In the genomic region with DNA sequence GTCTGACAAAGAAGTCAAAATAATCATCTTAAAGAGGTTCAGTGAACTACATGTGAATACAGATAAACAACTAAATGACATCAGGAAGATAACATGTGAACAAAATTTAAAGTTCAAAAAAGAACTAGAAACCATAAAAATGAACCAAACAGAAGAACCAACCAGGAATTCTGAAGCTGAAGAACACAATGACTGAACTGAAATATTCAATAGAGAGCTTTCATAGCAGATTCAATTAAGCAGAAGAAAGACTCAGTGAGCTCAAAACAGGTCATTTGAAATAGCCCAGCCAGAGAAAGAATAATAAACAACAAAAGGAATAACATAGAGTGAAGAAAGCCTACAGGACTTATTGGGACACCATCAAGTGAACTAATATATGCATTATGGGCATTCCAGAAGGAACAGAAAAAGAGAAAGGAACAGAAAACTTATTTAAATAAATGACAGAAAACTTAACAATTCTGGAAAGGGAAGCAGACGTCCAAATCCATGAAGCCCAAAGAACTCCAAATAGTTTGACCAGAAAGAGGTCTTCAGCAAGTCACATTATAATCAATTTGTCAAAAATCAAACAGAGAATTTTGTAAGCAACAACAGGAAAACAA, we compare ENCODE assay signal across 28 cellular contexts.
"Had no signal": no experiment of that assay in that cellular context is flagged by ENCODE, and none has a peak within 500 bp of the region (broad histone marks: within the 10 kb centered on the region; RNA-seq: fewer than 3 reads in every experiment).

No MANE protein-coding gene starts in this region.

- H3K4me1 Mint-ChIP-seq: stimulated activated effector memory CD8-positive, alpha-beta T cell treated with anti-CD3 and anti-CD28 coated beads, Interleukin-12 subunit alpha, Interleukin-12 subunit beta, amount 100 ng/mL, for 72 hours; stimulated activated memory B cell treated with anti-CD40 and anti-IgM and Interleukin-4, amounts not matched to agents 10 μg/mL and 1 μg/mL and 100 μg/mL, for 72 hours; stimulated activated naive B cell treated with anti-CD40 and anti-IgM and Interleukin-4, amounts not matched to agents 10 μg/mL and 1 μg/mL and 100 μg/mL, for 72 hours; stimulated activated naive CD8-positive, alpha-beta T cell treated with anti-CD3 and anti-CD28 coated beads, Interleukin-15, amount 100 ng/mL, for 72 hours had no signal

- H3K36me3 ChIP-seq: stomach, suprapubic skin, thoracic aorta, thyroid gland, tibial artery, tibial nerve, transverse colon, upper lobe of left lung, upper lobe of right lung, uterus, vagina had no signal

- FAIRE-seq: urothelium cell line had no signal

- H3K4me3 Mint-ChIP-seq: stimulated activated effector memory CD8-positive, alpha-beta T cell treated with anti-CD3 and anti-CD28 coated beads, Interleukin-12 subunit alpha, Interleukin-12 subunit beta, amount 100 ng/mL, for 72 hours; stimulated activated memory B cell treated with anti-CD40 and anti-IgM and Interleukin-4, amounts not matched to agents 10 μg/mL and 1 μg/mL and 100 μg/mL, for 72 hours; stimulated activated naive B cell treated with anti-CD40 and anti-IgM and Interleukin-4, amounts not matched to agents 10 μg/mL and 1 μg/mL and 100 μg/mL, for 72 hours; stimulated activated naive CD8-positive, alpha-beta T cell treated with anti-CD3 and anti-CD28 coated beads, Interleukin-15, amount 100 ng/mL, for 72 hours; stimulated activated naive CD8-positive, alpha-beta T cell treated with anti-CD3 and anti-CD28 coated beads, Interleukin-15, Interleukin-2, amounts not matched to agents 100 ng/mL and 50 ng/mL, for 24 hours; type B pancreatic cell had no signal

- H3K27ac ChIP-seq: stomach, suprapubic skin, testis, thoracic aorta, thyroid gland, tibial artery, tibial nerve, transverse colon, upper lobe of left lung, upper lobe of right lung, uterus, vagina had no signal

- H3K36me3 Mint-ChIP-seq: stimulated activated effector memory CD8-positive, alpha-beta T cell treated with anti-CD3 and anti-CD28 coated beads, Interleukin-12 subunit alpha, Interleukin-12 subunit beta, amount 100 ng/mL, for 72 hours; type B pancreatic cell had no signal

- H3K9me3 ChIP-seq: suprapubic skin, testis, thyroid gland, upper lobe of right lung, uterus had no signal

- H3K27me3 ChIP-seq: stomach, suprapubic skin, testis, thyroid gland, tibial artery, tibial nerve, transverse colon, upper lobe of left lung, upper lobe of right lung, uterus, vagina had no signal

- H3K27me3 Mint-ChIP-seq: stimulated activated naive CD8-positive, alpha-beta T cell treated with anti-CD3 and anti-CD28 coated beads, Interleukin-15, amount 100 ng/mL, for 72 hours; type B pancreatic cell had no signal

- H3K4me1 ChIP-seq: stomach, suprapubic skin, testis, tibial artery, tibial nerve, transverse colon, upper lobe of left lung, upper lobe of right lung, uterus, vagina had no signal

- H3K27ac Mint-ChIP-seq: stimulated activated effector memory CD8-positive, alpha-beta T cell treated with anti-CD3 and anti-CD28 coated beads, Interleukin-12 subunit alpha, Interleukin-12 subunit beta, amount 100 ng/mL, for 72 hours; stimulated activated memory B cell treated with anti-CD40 and anti-IgM and Interleukin-4, amounts not matched to agents 10 μg/mL and 1 μg/mL and 100 μg/mL, for 72 hours; stimulated activated naive B cell treated with anti-CD40 and anti-IgM and Interleukin-4, amounts not matched to agents 10 μg/mL and 1 μg/mL and 100 μg/mL, for 72 hours; stimulated activated naive CD8-positive, alpha-beta T cell treated with anti-CD3 and anti-CD28 coated beads, Interleukin-15, amount 100 ng/mL, for 72 hours; stimulated activated naive CD8-positive, alpha-beta T cell treated with anti-CD3 and anti-CD28 coated beads, Interleukin-15, Interleukin-2, amounts not matched to agents 100 ng/mL and 50 ng/mL, for 24 hours; type B pancreatic cell had no signal

- ATAC-seq: stimulated activated effector memory CD8-positive, alpha-beta T cell treated with anti-CD3 and anti-CD28 coated beads, Interleukin-12 subunit alpha, Interleukin-12 subunit beta, amount 100 ng/mL, for 72 hours; stimulated activated memory B cell treated with anti-CD40 and anti-IgM and Interleukin-4, amounts not matched to agents 10 μg/mL and 1 μg/mL and 100 μg/mL, for 72 hours; stimulated activated naive B cell treated with anti-CD40 and anti-IgM and Interleukin-4, amounts not matched to agents 10 μg/mL and 1 μg/mL and 100 μg/mL, for 72 hours; stimulated activated naive CD8-positive, alpha-beta T cell treated with anti-CD3 and anti-CD28 coated beads, Interleukin-15, amount 100 ng/mL, for 72 hours; stimulated activated naive CD8-positive, alpha-beta T cell treated with anti-CD3 and anti-CD28 coated beads, Interleukin-15, Interleukin-2, amounts not matched to agents 100 U/mL and 50 U/mL, for 24 hours had no signal

- DNase-seq: stimulated activated CD4-positive, alpha-beta T cell treated with anti-CD3 and anti-CD28 coated beads, Interleukin-2, amount 100 ng/mL, for 48 hours; stimulated activated CD4-positive, alpha-beta T cell treated with anti-CD3 and anti-CD28 coated beads, Interleukin-4, amount 100 ng/mL, for 1 hour; stimulated activated CD4-positive, alpha-beta T cell treated with anti-CD3 and anti-CD28 coated beads, Interleukin-4, amount 100 ng/mL, for 24 hours; stimulated activated CD4-positive, alpha-beta T cell treated with anti-CD3 and anti-CD28 coated beads, Interleukin-4, amount 100 ng/mL, for 4 hours; stimulated activated CD8-positive, alpha-beta memory T cell treated with anti-CD3 and anti-CD28 coated beads, Interleukin-4, amount 100 ng/mL, for 48 hours; stimulated activated naive B cell treated with anti-CD40 and anti-IgM and Interleukin-4, amounts not matched to agents 10 μg/mL and 1 μg/mL and 100 μg/mL, for 72 hours; stimulated activated naive CD4-positive, alpha-beta T cell; stimulated activated naive CD4-positive, alpha-beta T cell treated with Interleukin-2 at 50 U/mL for 16 hours; stimulated activated naive CD8-positive, alpha-beta T cell treated with anti-CD3 and anti-CD28 coated beads, Interleukin-15, amount 100 ng/mL, for 72 hours; stimulated activated naive CD8-positive, alpha-beta T cell treated with anti-CD3 and anti-CD28 coated beads, Interleukin-15, Interleukin-2, amounts not matched to agents 100 U/mL and 50 U/mL, for 24 hours; stomach; substantia nigra; testis; thyroid gland; tibial artery; transverse colon; upper lobe of left lung; upper lobe of right lung; uterus had no signal

- H3K4me3 ChIP-seq: stomach, suprapubic skin, testis, thoracic aorta, thyroid gland, tibial artery, tibial nerve, transverse colon, upper lobe of left lung, upper lobe of right lung, uterus, vagina had no signal
